16 cellular contexts compared by ENCODE assay signal in the genomic region with DNA sequence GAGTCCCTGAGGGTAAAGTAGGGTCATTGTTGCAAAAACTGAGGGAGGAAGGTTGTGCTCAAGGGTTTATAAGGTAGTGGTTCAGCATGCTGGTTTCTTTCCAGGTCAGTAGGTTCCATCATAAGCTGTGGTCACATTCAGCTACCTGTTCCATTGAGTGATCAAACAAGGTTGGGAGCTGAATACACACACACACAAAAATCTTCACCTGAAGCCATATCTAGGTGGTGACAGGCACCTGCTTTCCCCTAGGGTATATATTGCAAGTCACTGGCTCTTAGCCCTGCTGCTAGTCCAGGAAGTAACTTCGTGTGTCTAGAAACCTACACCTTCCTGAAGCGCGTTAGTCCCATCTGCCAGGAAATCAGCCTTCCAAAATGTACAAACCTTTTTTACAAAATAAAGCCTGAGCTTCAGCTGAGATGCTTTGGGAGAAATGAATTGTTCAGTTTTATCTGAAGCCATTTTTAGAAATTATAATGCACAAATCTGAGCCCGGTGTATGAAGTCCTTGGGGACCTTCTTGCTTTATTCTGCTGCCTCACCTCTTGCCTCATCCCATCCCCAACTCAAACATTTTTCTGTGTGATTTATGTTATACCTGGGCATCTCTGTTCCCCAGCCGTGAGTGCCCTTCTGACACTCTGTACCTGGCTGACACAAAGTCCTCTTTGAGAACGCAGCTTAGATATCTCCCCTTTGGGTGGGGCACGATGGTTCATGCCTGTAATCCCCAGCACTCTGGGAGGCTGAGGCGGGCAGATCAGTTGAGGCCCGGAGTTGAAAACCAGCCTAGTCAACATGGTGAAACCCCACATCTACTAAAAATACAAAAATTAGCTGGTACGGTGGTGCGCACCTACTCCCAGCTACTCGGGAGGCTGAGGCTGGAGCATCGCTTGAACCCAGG. TPM values are rescaled to one million over a fixed set of nuclear protein-coding genes. Genes with fewer than 3 reads are reported as not detected.
DNase-seq lines count a peak whose midpoint lies in the region; ATAC-seq and TF ChIP-seq lines count a peak whose summit lies in the region.
"Had no signal": no experiment of that assay in that cellular context is flagged by ENCODE, and none has a peak within 500 bp of the region (broad histone marks: within the 10 kb centered on the region; RNA-seq: fewer than 3 reads in every experiment).

No MANE protein-coding gene starts in this region.

- no peaks in the 10 kb centered on the region for H3K27me3 ChIP-seq in BLaER1 treated with 17β-estradiol and CSF1 and Interleukin-3, amounts not matched to agents 10 nM and 100 nM

- H3K9me2 ChIP-seq in OCI-LY7 (ENCODE audit: insufficient read depth, low read length): no peaks in the 10 kb centered on the region

- DNase-seq in DMS53 treated with DMSO at 0.1 percent for 48 hours (lab: John Stamatoyannopoulos, UW; ENCODE audit: unreplicated experiment) (peak; percentile 37), OCI-LY7 (ENCODE audit: low spot score) (peak; percentile 84), mucosa of descending colon (peak in 1 of 3 donors; percentile 27), NCI-H82 treated with DMSO at 0.1 percent for 48 hours (lab: John Stamatoyannopoulos, UW; ENCODE audit: unreplicated experiment) (no peak), NCI-H1105 (lab: John Stamatoyannopoulos, UW) (no peak)
- DNase-seq: activated CD8-positive, alpha-beta memory T cell treated with anti-CD3 and anti-CD28 coated beads, Interleukin-2, amount 50 U/mL, for 48 hours; amygdala; erythroblast; head of caudate nucleus; IMR-90; NCI-H82; SIG-M5; stimulated activated CD4-positive, alpha-beta T cell treated with anti-CD3 and anti-CD28 coated beads, Interleukin-1b, Interleukin-23, amount 100 ng/mL, for 48 hours; stimulated activated CD8-positive, alpha-beta memory T cell treated with anti-CD3 and anti-CD28 coated beads, Interleukin-4, amount 100 ng/mL, for 48 hours had no signal

- H3K27ac ChIP-seq in BLaER1 treated with 17β-estradiol and CSF1 and Interleukin-3, amounts not matched to agents 10 nM and 100 nM: no peak overlapping the region
- peak overlapping the region; percentile 71 for H3K27ac ChIP-seq in OCI-LY7 (ENCODE audit: low read depth, low read length, poor library complexity, severe bottlenecking)

- H3K4me2 ChIP-seq in BLaER1 treated with 17β-estradiol and CSF1 and Interleukin-3, amounts not matched to agents 10 nM and 100 nM: peak overlapping the region in 10 of 11 experiments; percentile 3 to 68 (median 40); a peak in 19 of 22 replicates
- H3K4me2 ChIP-seq in OCI-LY7 (ENCODE audit: low read length): peak overlapping the region; percentile 55

- TF ChIP-seq CTCF in OCI-LY7 (conservative IDR thresholded peaks at IDR 0.05; ENCODE audit: low read length) (no peak), mucosa of descending colon (IDR thresholded peaks at IDR 0.05) (no peak)

- H3K9me3 ChIP-seq in BLaER1 treated with 17β-estradiol and CSF1 and Interleukin-3, amounts not matched to agents 10 nM and 100 nM (replicated peaks in 1 of 11): no peaks in the 10 kb centered on the region
- H3K9me3 ChIP-seq in OCI-LY7 (ENCODE audit: low read length) (no peaks in the 10 kb centered on the region), mucosa of descending colon (no peaks in the 10 kb centered on the region)

- H4K20me1 ChIP-seq in BLaER1 treated with 17β-estradiol and CSF1 and Interleukin-3, amounts not matched to agents 10 nM and 100 nM: no peaks in the 10 kb centered on the region
- H4K20me1 ChIP-seq in OCI-LY7 (ENCODE audit: insufficient read depth, low read length): no peaks in the 10 kb centered on the region

- peaks cover 23 to 61% (median 39%) of the 10 kb centered on the region in 10 experiments for H3K4me1 ChIP-seq in BLaER1 treated with 17β-estradiol and CSF1 and Interleukin-3, amounts not matched to agents 10 nM and 100 nM
- peaks cover 35% of the 10 kb centered on the region for H3K4me1 ChIP-seq in OCI-LY7 (ENCODE audit: insufficient read depth, low read length, poor library complexity, severe bottlenecking)
- peaks cover 10% of the 10 kb centered on the region for H3K4me1 ChIP-seq in mucosa of descending colon (ENCODE audit: low read depth)

- BruUV-seq in OCI-LY7 (replicated peaks; lab: Mats Ljungman, UMichigan): TSS peak; percentile 80

- ATAC-seq in mucosa of descending colon: peak; percentile 70
- no peak for ATAC-seq in HG02840 (IDR thresholded peaks at IDR 0.05; ENCODE audit: low FRiP score, unreplicated experiment)

- no peak overlapping the region for H3K4me3 ChIP-seq in BLaER1 treated with 17β-estradiol and CSF1 and Interleukin-3, amounts not matched to agents 10 nM and 100 nM
- H3K4me3 ChIP-seq in OCI-LY7 (ENCODE audit: low read depth, low read length, poor library complexity, severe bottlenecking) (peak overlapping the region; percentile 40), mucosa of descending colon (no peak overlapping the region)

- no peaks in the 10 kb centered on the region for H3K79me2 ChIP-seq in OCI-LY7 (ENCODE audit: insufficient read depth, low read depth, low read length)

- CTCF ChIA-PET in OCI-LY7 (lab: Charles Lee; ENCODE audit: unreplicated experiment): interaction anchor here (0.6 to 0.7 kb wide), 2 partner anchors 11 to 33 kb away, joined by 3 to 4 read pairs; a partner anchor contains a TSS

- no peaks in the 10 kb centered on the region for H3K36me3 ChIP-seq in BLaER1 treated with 17β-estradiol and CSF1 and Interleukin-3, amounts not matched to agents 10 nM and 100 nM
- no peaks in the 10 kb centered on the region for H3K36me3 ChIP-seq in OCI-LY7 (ENCODE audit: insufficient read depth, low read length)
- H3K36me3 ChIP-seq in mucosa of descending colon (ENCODE audit: low read depth): no peaks in the 10 kb centered on the region

- H2AFZ ChIP-seq in OCI-LY7 (ENCODE audit: low read length): peak overlapping the region; percentile 70

- peak overlapping the region in 1 of 11 experiments; percentile 1; a peak in 1 of 22 replicates for H3K9ac ChIP-seq in BLaER1 treated with 17β-estradiol and CSF1 and Interleukin-3, amounts not matched to agents 10 nM and 100 nM

- POLR2A ChIA-PET in OCI-LY7 (lab: Charles Lee): interaction anchor here (0.8 to 2.4 kb wide), 7 partner anchors 9 to 82 kb away, joined by 3 to 34 read pairs (median 5); a partner anchor contains a TSS

- intact Hi-C loops in OCI-LY7 (cut with micrococcal nuclease; ENCODE audit: unreplicated experiment) (loop anchor here (10.0 kb wide), 1 partner anchor 207 kb away; no protein-coding TSS in a partner anchor), mucosa of descending colon (cut with DNase I, micrococcal nuclease) (loop anchor here in 1 of 2 donors (10.0 kb wide), 1 partner anchor 77 kb away; a partner anchor contains a TSS)

RNA-seq across cellular contexts. Expression of a gene that starts 10.6 kb away (rescaled TPM):
- total RNA-seq in OCI-LY7 (2014; rRNA removed; shearing (Covaris generic)): 243 and 263 TPM in 2 replicates
- total RNA-seq in OCI-LY7 (2022) (207 and 237 TPM in 2 replicates), mucosa of descending colon (100 to 1,000 TPM; 135 to 221 (median 187) TPM)

RNA-seq across cellular contexts. Expression of a gene that starts 11.3 kb away (rescaled TPM):
- 4.4 and 4.8 TPM in 2 replicates for total RNA-seq in OCI-LY7 (2014; rRNA removed; shearing (Covaris generic))
- total RNA-seq in OCI-LY7 (2022) (3.7 and 4.5 TPM in 2 replicates), mucosa of descending colon (1 to 10 TPM; 2.5 to 4.9 (median 3.2) TPM)

RNA-seq across cellular contexts. Expression of a gene that starts 18.7 kb away (rescaled TPM):
- total RNA-seq in OCI-LY7 (2014; rRNA removed; shearing (Covaris generic)): 20.9 and 24.5 TPM in 2 replicates
- 25.8 and 26.7 TPM in 2 replicates for total RNA-seq in OCI-LY7 (2022)
- 10 to 100 TPM in 1 of 3 donors, 1 to 10 TPM in 2; 7.8 to 19.4 (median 8.6) TPM for total RNA-seq in mucosa of descending colon

RNA-seq across cellular contexts. Expression of a gene that starts 18.9 kb away (rescaled TPM):
- total RNA-seq in OCI-LY7 (2014; rRNA removed; shearing (Covaris generic)): 28.0 and 35.4 TPM in 2 replicates
- total RNA-seq in OCI-LY7 (2022) (71.0 and 76.5 TPM in 2 replicates), mucosa of descending colon (10 to 100 TPM; 31.6 to 62.5 (median 34.2) TPM)

RNA-seq across cellular contexts. Expression of a gene that starts 20.4 kb away (rescaled TPM):
- 30.6 and 38.8 TPM in 2 replicates for total RNA-seq in OCI-LY7 (2014; rRNA removed; shearing (Covaris generic))
- total RNA-seq in OCI-LY7 (2022) (41.6 and 49.9 TPM in 2 replicates), mucosa of descending colon (10 to 100 TPM; 36.7 to 78.9 (median 49.0) TPM)

Comparison
In these comparisons a context has a peak if more than half of its experiments do, and no peak if none do; other contexts are left out.
1. DNase-seq: peak in DMS53 treated with DMSO at 0.1 percent for 48 hours (single experiment) and OCI-LY7 (single experiment); none in NCI-H82 treated with DMSO at 0.1 percent for 48 hours (single experiment) and NCI-H1105 (single experiment).